In the genomic region with DNA sequence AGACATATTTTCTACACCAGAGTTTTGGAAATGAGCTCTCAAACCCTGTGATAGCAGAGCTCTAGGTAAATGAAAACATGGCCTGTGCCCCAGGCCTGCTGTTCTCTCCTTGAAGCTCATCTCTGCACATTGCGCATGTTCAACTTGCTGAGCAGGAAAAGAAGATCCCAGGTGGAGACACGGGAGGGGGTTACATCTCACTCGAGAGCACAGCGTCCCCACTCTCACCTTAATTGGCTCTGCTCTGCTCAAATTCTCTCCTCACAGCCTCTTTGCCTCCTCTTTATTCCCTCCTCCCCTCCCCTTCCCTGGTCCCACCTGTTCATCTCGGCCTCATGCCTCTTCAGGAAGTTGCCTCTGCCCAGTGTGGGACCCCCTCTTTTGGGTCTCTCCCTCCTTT, we compare ENCODE assay signal across 21 cellular contexts.
DNase-seq lines count a peak whose midpoint lies in the region; ATAC-seq and TF ChIP-seq lines count a peak whose summit lies in the region.
"Had no signal": no experiment of that assay in that cellular context is flagged by ENCODE, and none has a peak within 500 bp of the region (broad histone marks: within the 10 kb centered on the region; RNA-seq: fewer than 3 reads in every experiment).

No MANE protein-coding gene starts in this region.

- H3K27me3 ChIP-seq in DND-41 (ENCODE audit: insufficient read depth, low read length, poor library complexity) (no peaks in the 10 kb centered on the region), MM.1S (replicated peaks; ENCODE audit: insufficient read depth, low read length) (no peaks in the 10 kb centered on the region)
- H3K27me3 ChIP-seq: transverse colon had no signal

- H4K20me1 ChIP-seq in DND-41 (ENCODE audit: insufficient read depth, low read length) = no peaks in the 10 kb centered on the region
- no peaks in the 10 kb centered on the region for H4K20me1 ChIP-seq in MM.1S (ENCODE audit: insufficient read depth, low read length)

- DNase-seq in DND-41 = no peak
- DNase-seq in MM.1S = peak; percentile 37
- DNase-seq in germinal center (ENCODE audit: low spot score) = peak; percentile 11
- no peak for DNase-seq in GM13976 (ENCODE audit: low spot score)
- DNase-seq in stimulated activated CD4-positive, alpha-beta T cell treated with anti-CD3 and anti-CD28 coated beads, Interleukin-2, amount 100 ng/mL, for 48 hours = no peak
- DNase-seq: activated CD4-positive, alpha-beta memory T cell treated with anti-CD3 and anti-CD28 coated beads for 36 hours; activated T-cell treated with anti-CD3 and anti-CD28 coated beads, Interleukin-2, amount 50 U/mL, for 24 hours; Caco-2; hippocampal formation; islet precursor cell; lower lobe of right lung; NCI-H1092 treated with DMSO at 0.1 percent for 48 hours; NCI-H2081; SIG-M5; stimulated activated naive CD4-positive, alpha-beta T cell treated with Interleukin-2 at 50 U/mL for 16 hours had no signal

- H3K27ac ChIP-seq in DND-41 (ENCODE audit: low read length) = 0 out of 2 replicates have a peak overlapping the region, but pooled peaks have one; percentile 30
- peak overlapping the region; percentile 100 for H3K27ac ChIP-seq in MM.1S (ENCODE audit: low read length)
- H3K27ac ChIP-seq: lower lobe of right lung, VCaP had no signal

- ATAC-seq in DND-41 (ENCODE audit: insufficient read depth, low read depth) = no peak
- ATAC-seq in GM19324 (IDR thresholded peaks at IDR 0.05; ENCODE audit: low FRiP score, unreplicated experiment) = peak; percentile 5
- no peak for ATAC-seq in GM21786 (IDR thresholded peaks at IDR 0.05; ENCODE audit: unreplicated experiment)
- ATAC-seq: K562, lower lobe of right lung, sciatic nerve had no signal

- H3K36me3 ChIP-seq in DND-41 (ENCODE audit: insufficient read depth, low read length) = no peaks in the 10 kb centered on the region
- no peaks in the 10 kb centered on the region for H3K36me3 ChIP-seq in MM.1S (replicated peaks; ENCODE audit: insufficient read depth, low read length)
- H3K36me3 ChIP-seq: lower lobe of right lung, transverse colon had no signal

- TF ChIP-seq CTCF in DND-41 (IDR thresholded peaks at IDR 0.05; ENCODE audit: borderline replicate concordance, extremely low read depth, low read length, poor library complexity, severe bottlenecking) (no peak), MM.1S (IDR thresholded peaks at IDR 0.05; ENCODE audit: low read length) (no peak), GM13976 (IDR thresholded peaks at IDR 0.05; ENCODE audit: borderline replicate concordance, control extremely low read depth, extremely low read depth, insufficient read depth, missing control alignments) (no peak)

- peak overlapping the region; percentile 49; the same call in 1 of the 2 replicates for H2AFZ ChIP-seq in DND-41 (ENCODE audit: low read depth, low read length)
- H2AFZ ChIP-seq in MM.1S (ENCODE audit: low read length) = peak overlapping the region; percentile 27; the same call in 1 of the 2 replicates

- H3K4me2 ChIP-seq in DND-41 (ENCODE audit: insufficient read depth, low read length) (no peak overlapping the region), MM.1S (ENCODE audit: low read depth, low read length) (peak overlapping the region; percentile 65)

- H3K9me2 ChIP-seq in MM.1S (replicated peaks; ENCODE audit: insufficient read depth, low read length) = no peaks in the 10 kb centered on the region

- H3K9me3 ChIP-seq in DND-41 (ENCODE audit: insufficient read depth, low read length, severe bottlenecking) = no peaks in the 10 kb centered on the region
- H3K9me3 ChIP-seq in MM.1S (replicated peaks; ENCODE audit: insufficient read depth, low read length) = no peaks in the 10 kb centered on the region
- H3K9me3 ChIP-seq: Caco-2, lower lobe of right lung, transverse colon had no signal

- no peaks in the 10 kb centered on the region for H3K79me2 ChIP-seq in DND-41 (ENCODE audit: insufficient read depth, low read length)
- no peaks in the 10 kb centered on the region for H3K79me2 ChIP-seq in MM.1S (ENCODE audit: low read length)

- in situ Hi-C loops in GM13976 (cut with MboI; ENCODE audit: low sequenced_read_pairs, unreplicated experiment) = no loop called here

- H3K9ac ChIP-seq in DND-41 (ENCODE audit: low read depth, low read length) (no peak overlapping the region), MM.1S (ENCODE audit: low read length) (peak overlapping the region; percentile 69)

- H3K4me1 ChIP-seq in DND-41 (ENCODE audit: insufficient read depth, low read length) (peaks cover 15% of the 10 kb centered on the region), MM.1S (ENCODE audit: low read length) (peaks cover 52% of the 10 kb centered on the region)
- H3K4me1 ChIP-seq: Caco-2, transverse colon had no signal

- H3K4me3 ChIP-seq in DND-41 (ENCODE audit: low read depth in 1 of 2, low read length in 2 of 2) (no peak overlapping the region), MM.1S (ENCODE audit: low read length) (no peak overlapping the region)
- H3K4me3 ChIP-seq: K562, lower lobe of right lung, transverse colon had no signal

- H3F3A ChIP-seq in MM.1S (ENCODE audit: insufficient read depth, low read length) = peaks cover 21% of the 10 kb centered on the region

Comparison
In these comparisons a context has a peak if more than half of its experiments do, and no peak if none do; other contexts are left out.
1. DNase-seq: peak in MM.1S (single experiment) and germinal center (single experiment); none in DND-41 (single experiment), GM13976 (single experiment) and stimulated activated CD4-positive, alpha-beta T cell treated with anti-CD3 and anti-CD28 coated beads, Interleukin-2, amount 100 ng/mL, for 48 hours (0 of 2).